In genomic region chrX:9707306-9708015, GRCh38 we compare ENCODE assay signal across 14 cellular contexts. TPM values are rescaled to one million over a fixed set of nuclear protein-coding genes. Genes with fewer than 3 reads are reported as not detected.
"Had no signal": no experiment of that assay in that cellular context is flagged by ENCODE, and none has a peak within 500 bp of the region (broad histone marks: within the 10 kb centered on the region; RNA-seq: fewer than 3 reads in every experiment).

No MANE protein-coding gene starts in this region.

- H3K27ac ChIP-seq: dorsolateral prefrontal cortex, skin epidermis, tibial artery, vagina had no signal

- DNase-seq: activated CD4-positive, alpha-beta T cell treated with anti-CD3 and anti-CD28 coated beads, Interleukin-2, amount 50 U/mL, for 4 hours; activated CD4-positive, CD25-positive, alpha-beta regulatory T cell treated with anti-CD3 and anti-CD28 coated beads, Interleukin-2, amount 50 U/mL, for 72 hours; activated T-cell treated with anti-CD3 and anti-CD28 coated beads, Interleukin-2, amount 50 U/mL, for 1 hour; dorsolateral prefrontal cortex; immature natural killer cell; left colon; mucosa of descending colon; tibial artery had no signal

- H3K27ac Mint-ChIP-seq: activated naive CD4-positive, alpha-beta T cell treated with anti-CD3 and anti-CD28 coated beads, Interleukin-2, amount 50 U/mL, for 72 hours had no signal

- ATAC-seq: activated naive CD4-positive, alpha-beta T cell treated with anti-CD3 and anti-CD28 coated beads, Interleukin-2, amount 50 U/mL, for 72 hours; natural killer cell treated with Interleukin-12 subunit alpha and Interleukin-12 subunit beta and Interleukin-15 and Interleukin-18, amount 100 ng/mL, for 72 hours had no signal

- H3K4me1 ChIP-seq: vagina had no signal

- H3K27me3 Mint-ChIP-seq: natural killer cell treated with Interleukin-12 subunit alpha and Interleukin-12 subunit beta and Interleukin-15 and Interleukin-18, amount 100 ng/mL, for 72 hours had no signal

- H3K9me3 Mint-ChIP-seq: activated naive CD4-positive, alpha-beta T cell treated with anti-CD3 and anti-CD28 coated beads, Interleukin-2, amount 50 U/mL, for 72 hours; immature natural killer cell; natural killer cell treated with Interleukin-12 subunit alpha and Interleukin-12 subunit beta and Interleukin-15 and Interleukin-18, amount 100 ng/mL, for 72 hours had no signal

- H3K9me3 ChIP-seq: mucosa of descending colon, vagina had no signal

- H3K27me3 ChIP-seq: tibial artery, vagina had no signal

- H3K4me3 Mint-ChIP-seq: immature natural killer cell; natural killer cell treated with Interleukin-12 subunit alpha and Interleukin-12 subunit beta and Interleukin-15 and Interleukin-18, amount 100 ng/mL, for 72 hours had no signal

- H3K4me3 ChIP-seq: dorsolateral prefrontal cortex, mucosa of descending colon, skin epidermis, tibial artery, vagina had no signal

RNA-seq across cellular contexts. Expression of gene GPR143, which starts 58.2 kb away (rescaled TPM):
- total RNA-seq: activated naive CD4-positive, alpha-beta T cell treated with anti-CD3 and anti-CD28 coated beads, Interleukin-2, amount 50 U/mL, for 72 hours; natural killer cell treated with Interleukin-12 subunit alpha and Interleukin-12 subunit beta and Interleukin-15 and Interleukin-18, amount 100 ng/mL, for 72 hours; osteoblast; T-helper 2 cell treated with Interferon-gamma antibody and Interleukin-4, amounts not matched to agents 100 ng/mL and 5 ng/mL, for 36 hours; vagina had no signal
